7 cellular contexts compared by ENCODE assay signal in genomic region chr2:26243643-26244478, GRCh38. TPM values are rescaled to one million over a fixed set of nuclear protein-coding genes. Genes with fewer than 3 reads are reported as not detected.
DNase-seq lines count a peak whose midpoint lies in the region; ATAC-seq lines count a peak whose summit lies in the region.

No MANE protein-coding gene starts in this region.

- DNase-seq in GM03348 (ENCODE audit: low spot score) (peak; percentile 14), SK-MEL-5 (ENCODE audit: low read depth, low spot score) (peak; percentile 54), midbrain (lab: John Stamatoyannopoulos, UW) (peak; percentile 70), NCI-H128 (lab: John Stamatoyannopoulos, UW; ENCODE audit: unreplicated experiment) (no peak)

- in situ Hi-C loops in SK-MEL-5 (cut with HindIII; ENCODE audit: low pct_unique_long_range_greater_than_20kb, low sequenced_read_pairs), result no loop called here

- H3K36me3 ChIP-seq in endocrine pancreas (ENCODE audit: control insufficient read depth, insufficient read depth, low read length), result no peaks in the 10 kb centered on the region

- H3K9ac ChIP-seq in endocrine pancreas (ENCODE audit: control insufficient read depth, insufficient read depth, low read length), result peak overlapping the region; percentile 97

- H3K27me3 ChIP-seq in endocrine pancreas (ENCODE audit: control insufficient read depth, insufficient read depth, low read length), result no peaks in the 10 kb centered on the region

- H3K9me3 ChIP-seq in endocrine pancreas (ENCODE audit: control insufficient read depth, low read length), result no peaks in the 10 kb centered on the region

- no peaks in the 10 kb centered on the region for H3K4me1 ChIP-seq in endocrine pancreas (ENCODE audit: control insufficient read depth, insufficient read depth, low read length)

- peak; percentile 23 for ATAC-seq in GM21367 (IDR thresholded peaks at IDR 0.05; ENCODE audit: unreplicated experiment)
- peak; percentile 15 for ATAC-seq in HG03565 (IDR thresholded peaks at IDR 0.05; ENCODE audit: unreplicated experiment)

- peak overlapping the region; percentile 99 for H3K4me3 ChIP-seq in endocrine pancreas (ENCODE audit: control insufficient read depth, insufficient read depth, low read length)

RNA-seq across cellular contexts. Expression of gene HADHA, which starts 0.6 kb away (rescaled TPM):
- total RNA-seq in SK-MEL-5 (2014; rRNA removed; shearing (Covaris generic)), result 360 and 366 TPM in 2 replicates
- polyA plus RNA-seq in SK-MEL-5 (2015; cell fraction: cytosol; rRNA removed), result 188 and 224 TPM in 2 replicates
- polyA plus RNA-seq in SK-MEL-5 (2015; cell fraction: nucleus; rRNA removed), result 106 TPM in 2 replicates

RNA-seq across cellular contexts. Expression of gene HADHB, which starts 0.9 kb away (rescaled TPM):
- 219 and 229 TPM in 2 replicates for total RNA-seq in SK-MEL-5 (2014; rRNA removed; shearing (Covaris generic))
- 146 and 169 TPM in 2 replicates for polyA plus RNA-seq in SK-MEL-5 (2015; cell fraction: cytosol; rRNA removed)
- 116 and 142 TPM in 2 replicates for polyA plus RNA-seq in SK-MEL-5 (2015; cell fraction: nucleus; rRNA removed)
